21 cellular contexts compared by ENCODE assay signal in genomic region chr16:16090238-16090637, GRCh38.
DNase-seq lines count a peak whose midpoint lies in the region; ATAC-seq, FAIRE-seq and TF ChIP-seq lines count a peak whose summit lies in the region.
"Had no signal": no experiment of that assay in that cellular context is flagged by ENCODE, and none has a peak within 500 bp of the region (broad histone marks: within the 10 kb centered on the region; RNA-seq: fewer than 3 reads in every experiment).

No MANE protein-coding gene starts in this region.

- H3K9ac ChIP-seq in GM12878 (ENCODE audit: control insufficient read depth, insufficient read depth, low read length) (no peak overlapping the region), neuronal stem cell (ENCODE audit: low read depth, low read length, poor library complexity) (peak overlapping the region; percentile 55)
- H3K9ac ChIP-seq: KMS-11 had no signal

- H3K79me1 ChIP-seq in neuronal stem cell (ENCODE audit: low read depth, low read length), result no peaks in the 10 kb centered on the region

- H3K4me3 ChIP-seq in GM12878, result no peak overlapping the region
- peak overlapping the region in 1 of 2 donors; percentile 14 for H3K4me3 ChIP-seq in neuronal stem cell (ENCODE audit: low read length in 2 of 2)
- H3K4me3 ChIP-seq: SJSA1 had no signal

- no peak overlapping the region for H2BK120ac ChIP-seq in neuronal stem cell (ENCODE audit: low read depth, low read length)

- H4K20me1 ChIP-seq in GM12878 (ENCODE audit: control insufficient read depth, insufficient read depth), result no peaks in the 10 kb centered on the region

- CTCF ChIA-PET in GM12878 (lab: Yijun Ruan, JAX), result no interaction called here

- peak overlapping the region; percentile 60 for H3K14ac ChIP-seq in neuronal stem cell (ENCODE audit: low read length)

- TF ChIP-seq EP300 in GM12878 (IDR thresholded peaks at IDR 0.05; ENCODE audit: borderline replicate concordance in 1 of 2, control insufficient read depth in 1 of 2, low read depth in 2 of 2, low read length in 2 of 2), result no peak

- no peak overlapping the region for H4K8ac ChIP-seq in neuronal stem cell (ENCODE audit: low read depth, low read length)

- H3K27ac Mint-ChIP-seq in activated naive CD4-positive, alpha-beta T cell treated with anti-CD3 and anti-CD28 coated beads, Interleukin-2, amount 50 U/mL, for 72 hours, result peak overlapping the region; percentile 26 to 81

- intact Hi-C loops in GM12878 (cut with micrococcal nuclease; ENCODE audit: unreplicated experiment) (no loop called here), Right ventricle myocardium inferior (cut with DNase I) (no loop called here)

- H2AK5ac ChIP-seq in neuronal stem cell (ENCODE audit: low read depth, low read length), result no peak overlapping the region

- H3K18ac ChIP-seq in neuronal stem cell (ENCODE audit: low read length), result peak overlapping the region; percentile 44

- H3K4me1 ChIP-seq in GM12878 (ENCODE audit: control insufficient read depth, insufficient read depth, low read length) (no peaks in the 10 kb centered on the region), neuronal stem cell (ENCODE audit: control insufficient read depth in 2 of 2, insufficient read depth in 1 of 2, low read depth in 1 of 2, low read length in 2 of 2) (peaks cover 0 to 5% of the 10 kb centered on the region in 2 donors)
- H3K4me1 ChIP-seq: SJSA1 had no signal

- FAIRE-seq in GM12878 (lab: Jason Lieb, UNC), result no peak
- FAIRE-seq: H54, RCC 7860 had no signal

- no peak overlapping the region for H4K91ac ChIP-seq in neuronal stem cell (ENCODE audit: low read depth, low read length, poor library complexity)

- no peak overlapping the region for H2BK12ac ChIP-seq in neuronal stem cell (ENCODE audit: low read length)

- no peak overlapping the region for H2BK15ac ChIP-seq in neuronal stem cell (ENCODE audit: low read length)

- SMC1A ChIA-PET in GM12878 (lab: Charles Lee; ENCODE audit: uncharacterized antibody, unreplicated experiment), result no interaction called here

- peaks cover 23% of the 10 kb centered on the region in 2 donors for H3K36me3 Mint-ChIP-seq in activated naive CD4-positive, alpha-beta T cell treated with anti-CD3 and anti-CD28 coated beads, Interleukin-2, amount 50 U/mL, for 72 hours

- H3K9me3 ChIP-seq in GM12878 (replicated peaks; ENCODE audit: control insufficient read depth, insufficient read depth, low read length) (no peaks in the 10 kb centered on the region), neuronal stem cell (replicated peaks in 1 of 2; ENCODE audit: control insufficient read depth in 2 of 2, insufficient read depth in 1 of 2, low read depth in 1 of 2, low read length in 2 of 2) (peaks cover 0 to 2% of the 10 kb centered on the region in 2 donors)
- H3K9me3 ChIP-seq: SJSA1 had no signal

- in situ Hi-C loops in GM12878 (cut with MboI), result no loop called here

- peak in 1 of 2 donors; percentile 7 for ATAC-seq in activated naive CD4-positive, alpha-beta T cell treated with anti-CD3 and anti-CD28 coated beads, Interleukin-2, amount 50 U/mL, for 72 hours
- ATAC-seq in GM12878, result no peak
- no peak for ATAC-seq in Right ventricle myocardium inferior
- ATAC-seq in HG03520 (IDR thresholded peaks at IDR 0.05; ENCODE audit: unreplicated experiment), result no peak

- TF ChIP-seq POLR2A in GM12878 (IDR thresholded peaks at IDR 0.05; ENCODE audit: low read depth, low read length), result 0 out of 2 replicates have a peak, but pooled peaks have one; percentile 40

- H3K79me2 ChIP-seq in GM12878 (ENCODE audit: control insufficient read depth, insufficient read depth, low read length), result no peaks in the 10 kb centered on the region

- no peaks in the 10 kb centered on the region for H3K9me3 Mint-ChIP-seq in activated naive CD4-positive, alpha-beta T cell treated with anti-CD3 and anti-CD28 coated beads, Interleukin-2, amount 50 U/mL, for 72 hours
- H3K9me3 Mint-ChIP-seq: CD14-positive monocyte had no signal

- POLR2A ChIA-PET in GM12878 (lab: Charles Lee), result no interaction called here

- no peak overlapping the region for H3K4ac ChIP-seq in neuronal stem cell (ENCODE audit: low read length)

- H3K27ac ChIP-seq in GM12878 (ENCODE audit: control insufficient read depth, insufficient read depth) (no peak overlapping the region), neuronal stem cell (replicated peaks; ENCODE audit: low read length) (no peak overlapping the region)
- H3K27ac ChIP-seq: KMS-11, SJSA1 had no signal

- no peak overlapping the region for H2BK5ac ChIP-seq in neuronal stem cell (ENCODE audit: low read length)

- H3K36me3 ChIP-seq in GM12878 (ENCODE audit: control insufficient read depth in 2 of 2, insufficient read depth in 2 of 2, low read length in 1 of 2), result peaks cover 16 to 35% of the 10 kb centered on the region in 2 experiments; a peak in 3 of 4 replicates
- peaks cover 0 to 16% of the 10 kb centered on the region in 2 donors for H3K36me3 ChIP-seq in neuronal stem cell (replicated peaks in 1 of 2; ENCODE audit: control insufficient read depth in 2 of 2, insufficient read depth in 2 of 2, low read length in 2 of 2)

- no peaks in the 10 kb centered on the region for H3K27me3 ChIP-seq in GM12878 (replicated peaks in 1 of 2; ENCODE audit: control insufficient read depth in 2 of 2, insufficient read depth in 2 of 2, low read length in 1 of 2)
- no peaks in the 10 kb centered on the region for H3K27me3 ChIP-seq in neuronal stem cell (ENCODE audit: control insufficient read depth in 3 of 3, insufficient read depth in 3 of 3, low read depth in 1 of 3, low read length in 3 of 3)
- H3K27me3 ChIP-seq: SJSA1 had no signal

- H2AFZ ChIP-seq in GM12878 (ENCODE audit: control insufficient read depth, low read depth, low read length), result no peak overlapping the region
- H2AFZ ChIP-seq in neuronal stem cell (ENCODE audit: low read length), result no peak overlapping the region

- no peak for TF ChIP-seq CTCF in GM12878 (IDR thresholded peaks at IDR 0.05 in 2 of 3, conservative IDR thresholded peaks at IDR 0.05 in 1 of 3; ENCODE audit: control insufficient read depth in 2 of 3, extremely low read depth in 1 of 3, insufficient read depth in 1 of 3, low read depth in 3 of 3, low read length in 3 of 3)

- 85% methylated on average over 19 of the region's 19 CpGs for WGBS in GM12878 (ENCODE audit: insufficient coverage, insufficient replicate concordance, low lambda C conversion rate, missing lambda C conversion rate)
- WGBS in neuronal stem cell (ENCODE audit: extremely low coverage in 2 of 2, insufficient read length in 2 of 2, insufficient replicate concordance in 1 of 2), 2 donors, result no CpG with 5 or more reads among the region's 19 CpGs

- no TSS peak for BruUV-seq in GM12878 (replicated peaks; lab: Mats Ljungman, UMichigan)

- no peak for TF ChIP-seq RAD21 in GM12878 (IDR thresholded peaks at IDR 0.05; ENCODE audit: insufficient read depth, low read depth, low read length)

- no peak overlapping the region for H3K23ac ChIP-seq in neuronal stem cell (ENCODE audit: low read depth, low read length, poor library complexity)

- no peak overlapping the region for H3K4me2 ChIP-seq in GM12878 (ENCODE audit: control insufficient read depth, insufficient read depth)
- H3K4me2 ChIP-seq in neuronal stem cell (ENCODE audit: insufficient read depth, low read length, poor library complexity, severe bottlenecking), result no peak overlapping the region
- H3K4me2 ChIP-seq: KMS-11 had no signal

- DNase-seq in activated naive CD4-positive, alpha-beta T cell treated with anti-CD3 and anti-CD28 coated beads, Interleukin-2, amount 50 U/mL, for 72 hours (ENCODE audit: low spot score in 2 of 2), result no peak
- DNase-seq in activated naive CD4-positive, alpha-beta T cell treated with anti-CD3 and anti-CD28 coated beads, Interleukin-2, amount 50 U/mL, for 16 hours, result no peak
- no peak for DNase-seq in GM12878 (ENCODE audit: low read depth, low spot score)
- DNase-seq in neuronal stem cell (ENCODE audit: low spot score), result no peak
- no peak for DNase-seq in NCI-H2227 (lab: John Stamatoyannopoulos, UW; ENCODE audit: unreplicated experiment)
- no peak for DNase-seq in Right ventricle myocardium inferior (ENCODE audit: missing footprints)
- DNase-seq: 8988T, EL, GF-D8, NCI-H1092 treated with DMSO at 0.1 percent for 48 hours, NCI-H1436 treated with DMSO at 0.1 percent for 48 hours, NCI-H1930, NCI-H2227 treated with DMSO at 0.1 percent for 48 hours, NCI-H510A, NCI-H748 treated with DMSO at 0.1 percent for 48 hours had no signal

- RAD21 ChIA-PET in GM12878 (lab: Charles Lee; ENCODE audit: unreplicated experiment), result no interaction called here

TF ChIP-seq in GM12878, 131 proteins besides CTCF, POLR2A, EP300 and RAD21:
- no peak for TF ChIP-seq CEBPZ (IDR thresholded peaks at IDR 0.05; ENCODE audit: low read depth, low read length)
